ENCODE assay signal across 18 cellular contexts in the genomic region with DNA sequence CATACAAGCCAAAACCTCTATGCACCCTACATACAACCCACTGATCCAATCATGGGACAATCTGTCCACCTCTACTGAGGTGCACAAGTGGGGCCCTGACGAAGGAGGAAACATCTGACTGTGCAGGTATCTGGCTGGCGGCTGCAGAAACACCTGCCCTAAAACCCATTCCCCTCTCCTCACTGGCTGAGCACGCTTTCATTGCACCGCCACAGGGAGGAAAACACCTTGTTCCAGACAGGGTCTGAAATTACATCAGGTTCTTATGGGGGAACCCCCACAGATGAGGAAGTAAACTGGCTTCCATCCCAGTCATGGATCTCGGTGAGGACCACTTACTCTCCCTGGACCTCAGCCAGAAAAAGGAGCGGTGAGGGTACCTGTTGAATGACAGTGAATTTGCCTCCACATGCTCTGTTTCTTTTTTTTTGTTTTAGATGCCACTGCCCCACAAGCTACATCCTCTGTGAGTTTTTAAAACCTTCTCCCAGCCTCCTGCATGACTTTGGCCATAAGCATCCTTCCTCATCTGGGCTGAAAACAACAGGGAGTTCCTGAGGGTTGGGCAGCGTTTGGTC. TPM values are rescaled to one million over a fixed set of nuclear protein-coding genes. Genes with fewer than 3 reads are reported as not detected.
DNase-seq lines count a peak whose midpoint lies in the region; ATAC-seq and TF ChIP-seq lines count a peak whose summit lies in the region.
"Had no signal": no experiment of that assay in that cellular context is flagged by ENCODE, and none has a peak within 500 bp of the region (broad histone marks: within the 10 kb centered on the region; RNA-seq: fewer than 3 reads in every experiment).

No MANE protein-coding gene starts in this region.

- H3K9me3 ChIP-seq in mucosa of descending colon = no peaks in the 10 kb centered on the region

- H3K4me3 ChIP-seq in mucosa of descending colon = no peak overlapping the region
- H3K4me3 ChIP-seq: GM23338 had no signal

- TF ChIP-seq CTCF in mucosa of descending colon (IDR thresholded peaks at IDR 0.05) = no peak

- peaks cover 6% of the 10 kb centered on the region for H3K4me1 ChIP-seq in mucosa of descending colon (ENCODE audit: low read depth)

- H3K36me3 ChIP-seq in mucosa of descending colon (ENCODE audit: low read depth) = no peaks in the 10 kb centered on the region

- intact Hi-C loops in mucosa of descending colon (cut with DNase I, micrococcal nuclease) = no loop called here

- ATAC-seq in HG02610 (IDR thresholded peaks at IDR 0.05; ENCODE audit: unreplicated experiment) (peak; percentile 39), mucosa of descending colon (peak; percentile 5), GM21515 (IDR thresholded peaks at IDR 0.05; ENCODE audit: unreplicated experiment) (no peak), HG02571 (IDR thresholded peaks at IDR 0.05; ENCODE audit: unreplicated experiment) (no peak)
- ATAC-seq: GM23338, HCT116, HepG2, Panc1 had no signal

- DNase-seq in NCI-H1092 (lab: John Stamatoyannopoulos, UW) = peak; percentile 5
- DNase-seq in NCI-H1092 treated with DMSO at 0.1 percent for 48 hours (lab: John Stamatoyannopoulos, UW) = no peak
- DNase-seq in NCI-H345 (lab: John Stamatoyannopoulos, UW) = peak; percentile 81
- DNase-seq in mucosa of descending colon = no peak
- DNase-seq in NCI-H1048 (lab: John Stamatoyannopoulos, UW) = no peak
- DNase-seq: CD4-positive, alpha-beta memory T cell; KG1; NCI-H187; NCI-H446; NCI-H774; SW 1271 had no signal

RNA-seq across cellular contexts. Expression of gene DGLUCY, which starts 23.8 kb away (rescaled TPM):
- total RNA-seq in mucosa of descending colon = 100 to 1,000 TPM in 2 of 3 donors, 10 to 100 TPM in 1; 94.0 to 149 (median 114) TPM

RNA-seq across cellular contexts. Expression of gene RPS6KA5, which starts 29.6 kb away (rescaled TPM):
- total RNA-seq in mucosa of descending colon = 10 to 100 TPM; 25.0 to 41.5 (median 27.2) TPM

Comparison
In these comparisons a context has a peak if more than half of its experiments do, and no peak if none do; other contexts are left out.
1. DNase-seq: peak in NCI-H1092 (single experiment) and NCI-H345 (single experiment); none in NCI-H1092 treated with DMSO at 0.1 percent for 48 hours (single experiment), mucosa of descending colon (0 of 3) and NCI-H1048 (single experiment).
2. ATAC-seq: peak in HG02610 (single experiment) and mucosa of descending colon (single experiment); none in GM21515 (single experiment) and HG02571 (single experiment).